1 cellular context compared by ENCODE assay signal in genomic region chr3:57158813-57159678, GRCh38.
TF ChIP-seq lines count a peak whose summit lies in the region.

No MANE protein-coding gene starts in this region.

TF ChIP-seq in HepG2, 621 proteins besides CTCF, POLR2A, EP300 and RAD21:
- TF ChIP-seq ZNF142 (CRISPR knock-in tag; IDR thresholded peaks at IDR 0.05) = no peak
- TF ChIP-seq YY1 (IDR thresholded peaks at IDR 0.05; ENCODE audit: insufficient read depth, insufficient replicate concordance, low read depth, low read length) = no peak
- TF ChIP-seq ZNF792 (CRISPR knock-in tag; IDR thresholded peaks at IDR 0.05) = no peak
- TF ChIP-seq, protein P1, sequence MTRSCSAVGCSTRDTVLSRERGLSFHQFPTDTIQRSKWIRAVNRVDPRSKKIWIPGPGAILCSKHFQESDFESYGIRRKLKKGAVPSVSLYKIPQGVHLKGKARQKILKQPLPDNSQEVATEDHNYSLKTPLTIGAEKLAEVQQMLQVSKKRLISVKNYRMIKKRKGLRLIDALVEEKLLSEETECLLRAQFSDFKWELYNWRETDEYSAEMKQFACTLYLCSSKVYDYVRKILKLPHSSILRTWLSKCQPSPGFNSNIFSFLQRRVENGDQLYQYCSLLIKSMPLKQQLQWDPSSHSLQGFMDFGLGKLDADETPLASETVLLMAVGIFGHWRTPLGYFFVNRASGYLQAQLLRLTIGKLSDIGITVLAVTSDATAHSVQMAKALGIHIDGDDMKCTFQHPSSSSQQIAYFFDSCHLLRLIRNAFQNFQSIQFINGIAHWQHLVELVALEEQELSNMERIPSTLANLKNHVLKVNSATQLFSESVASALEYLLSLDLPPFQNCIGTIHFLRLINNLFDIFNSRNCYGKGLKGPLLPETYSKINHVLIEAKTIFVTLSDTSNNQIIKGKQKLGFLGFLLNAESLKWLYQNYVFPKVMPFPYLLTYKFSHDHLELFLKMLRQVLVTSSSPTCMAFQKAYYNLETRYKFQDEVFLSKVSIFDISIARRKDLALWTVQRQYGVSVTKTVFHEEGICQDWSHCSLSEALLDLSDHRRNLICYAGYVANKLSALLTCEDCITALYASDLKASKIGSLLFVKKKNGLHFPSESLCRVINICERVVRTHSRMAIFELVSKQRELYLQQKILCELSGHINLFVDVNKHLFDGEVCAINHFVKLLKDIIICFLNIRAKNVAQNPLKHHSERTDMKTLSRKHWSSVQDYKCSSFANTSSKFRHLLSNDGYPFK (CRISPR knock-in tag; IDR thresholded peaks at IDR 0.05; ENCODE audit: borderline replicate concordance) = no peak
- TF ChIP-seq SMYD3 (CRISPR knock-in tag; IDR thresholded peaks at IDR 0.05) = no peak
- TF ChIP-seq TSC22D2 (CRISPR knock-in tag; IDR thresholded peaks at IDR 0.05; ENCODE audit: borderline replicate concordance) = no peak
- no peak for TF ChIP-seq HDAC1 (CRISPR knock-in tag; IDR thresholded peaks at IDR 0.05)
- no peak for TF ChIP-seq SRF (IDR thresholded peaks at IDR 0.05; ENCODE audit: low read depth, low read length)
- no peak for TF ChIP-seq AKAP8 (CRISPR knock-in tag; IDR thresholded peaks at IDR 0.05)
TF ChIP-seq in HepG2: peak in this region for 0.
